8 cellular contexts compared by ENCODE assay signal in the genomic region with DNA sequence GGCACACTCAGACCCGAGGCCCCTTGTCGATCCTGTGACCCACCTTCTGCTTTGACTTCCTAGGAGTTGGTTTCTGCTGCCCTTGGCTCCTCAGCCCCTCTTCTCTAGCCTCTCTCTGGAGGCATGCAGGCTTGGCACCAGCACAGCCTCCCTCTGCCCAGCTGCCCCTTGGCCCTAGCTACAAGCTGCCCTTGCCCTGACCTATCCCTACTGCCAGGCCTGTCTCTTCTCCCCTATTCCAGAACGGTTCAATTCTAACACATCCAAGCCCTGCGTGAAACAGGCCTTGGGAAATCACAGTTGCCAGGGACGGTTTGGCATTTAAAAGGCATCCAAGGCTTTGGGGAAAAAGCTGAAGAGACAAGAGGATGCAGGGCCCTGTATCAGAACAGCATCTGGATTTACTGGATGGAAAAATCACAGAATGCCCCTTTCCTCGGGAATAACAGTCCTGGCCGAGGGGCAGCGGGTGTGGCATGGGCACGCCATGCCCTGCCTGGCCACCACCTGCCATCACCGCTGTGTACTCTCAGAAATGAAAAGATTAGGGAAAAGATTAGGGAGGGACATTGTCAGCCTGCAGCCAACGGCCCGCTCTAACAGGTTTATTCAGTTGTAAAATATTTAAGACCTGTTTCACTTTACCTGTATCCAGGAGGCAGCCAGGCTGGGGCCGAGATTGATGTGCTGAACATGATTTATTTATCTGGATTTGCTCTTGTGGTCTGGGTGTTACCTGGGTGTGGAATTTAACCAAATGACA. TPM values are rescaled to one million over a fixed set of nuclear protein-coding genes. Genes with fewer than 3 reads are reported as not detected.
DNase-seq lines count a peak whose midpoint lies in the region; ATAC-seq and TF ChIP-seq lines count a peak whose summit lies in the region.

No MANE protein-coding gene starts in this region.

- no peak overlapping the region for H2BK12ac ChIP-seq in H9 (ENCODE audit: insufficient read length, low read depth, low read length)

- no peaks in the 10 kb centered on the region for H3K9me3 Mint-ChIP-seq in Calu3 (ENCODE audit: low read depth, unreplicated experiment)
- no peaks in the 10 kb centered on the region for H3K9me3 Mint-ChIP-seq in activated T-helper 1 cell treated with anti-CD3 and anti-CD28 coated beads, Interleukin-12 subunit alpha, Interleukin-12 subunit beta, Interleukin-2, Interleukin-4 antibody, amounts not matched to agents 30 ng/mL and 10 ng/mL and 1 ng/mL, durations not matched to agents 14 hours and 24 hours and 36 hours
- peaks cover 0 to 5% of the 10 kb centered on the region in 2 experiments; a peak in 2 of 5 replicates for H3K9me3 Mint-ChIP-seq in H9

- peaks cover 46% of the 10 kb centered on the region for H3K36me3 Mint-ChIP-seq in Calu3 (ENCODE audit: insufficient read depth, unreplicated experiment)
- H3K36me3 Mint-ChIP-seq in activated T-helper 1 cell treated with anti-CD3 and anti-CD28 coated beads, Interleukin-12 subunit alpha, Interleukin-12 subunit beta, Interleukin-2, Interleukin-4 antibody, amounts not matched to agents 30 ng/mL and 10 ng/mL and 1 ng/mL, durations not matched to agents 14 hours and 24 hours and 36 hours (ENCODE audit: low read depth): peaks cover 3% of the 10 kb centered on the region
- H3K36me3 Mint-ChIP-seq in H9 (ENCODE audit: insufficient read depth in 1 of 3, low read depth in 3 of 3): no peaks in the 10 kb centered on the region

- H2BK5ac ChIP-seq in H9 (ENCODE audit: insufficient read length, low read length): no peak overlapping the region

- no peak overlapping the region for H3K14ac ChIP-seq in H9 (ENCODE audit: insufficient read depth, low read length)

- no peak overlapping the region for H2BK120ac ChIP-seq in H9 (ENCODE audit: low read depth, low read length, poor library complexity, severe bottlenecking)

- H4K5ac ChIP-seq in H9 (ENCODE audit: insufficient read length, low read depth, low read length): no peak overlapping the region

- H3K4me2 ChIP-seq in H9 (ENCODE audit: insufficient read depth, insufficient read length, low read length): no peak overlapping the region

- WGBS in right cardiac atrium: 61% methylated on average over 13 of the region's 13 CpGs
- no CpG with 5 or more reads among the region's 13 CpGs for WGBS in H9 (ENCODE audit: extremely low coverage, insufficient read length, low lambda C conversion rate)

- H4K8ac ChIP-seq in H9 (replicated peaks; ENCODE audit: insufficient read length, low read depth, low read length): no peak overlapping the region

- TF ChIP-seq POLR2A in gastrocnemius medialis (IDR thresholded peaks at IDR 0.05): no peak

- H2BK20ac ChIP-seq in H9 (ENCODE audit: low read depth, low read length, poor library complexity, severe bottlenecking): no peak overlapping the region

- no peak for ATAC-seq in right cardiac atrium
- no peak for ATAC-seq in gastrocnemius medialis

- H3K79me2 ChIP-seq in H9 (ENCODE audit: insufficient read depth, low read length): no peaks in the 10 kb centered on the region

- H3K27ac ChIP-seq in right cardiac atrium (ENCODE audit: low read length): peak overlapping the region; percentile 37
- H3K27ac ChIP-seq in gastrocnemius medialis: peak overlapping the region; percentile 4 to 99 (median 93)
- H3K27ac ChIP-seq in H9 (ENCODE audit: insufficient read length, low read depth, low read length): no peak overlapping the region

- peaks cover 5% of the 10 kb centered on the region for H3K23me2 ChIP-seq in H9 (ENCODE audit: insufficient read length, low read depth, low read length, poor library complexity, severe bottlenecking)

- H2AK5ac ChIP-seq in H9 (ENCODE audit: insufficient read length, low read length): no peak overlapping the region

- H3K9me3 ChIP-seq in right cardiac atrium (ENCODE audit: control insufficient read depth, low read length) (no peaks in the 10 kb centered on the region), gastrocnemius medialis (no peaks in the 10 kb centered on the region), H9 (ENCODE audit: control insufficient read depth, low read depth, low read length) (no peaks in the 10 kb centered on the region)

- in situ Hi-C loops in gastrocnemius medialis (cut with MboI; ENCODE audit: low sequenced_read_pairs in 4 of 4): loop anchor here (25.0 kb wide), 2 partner anchors 90 to 165 kb away; no protein-coding TSS in a partner anchor

- no peak overlapping the region for H2BK15ac ChIP-seq in H9 (ENCODE audit: low read depth, low read length)

- TF ChIP-seq CTCF in Calu3 (IDR thresholded peaks at IDR 0.05; ENCODE audit: unreplicated experiment) (no peak), gastrocnemius medialis (IDR thresholded peaks at IDR 0.05 in 4 of 5, conservative IDR thresholded peaks at IDR 0.05 in 1 of 5) (no peak), H9 (conservative IDR thresholded peaks at IDR 0.05) (no peak)

- no peak overlapping the region for H3K56ac ChIP-seq in H9 (ENCODE audit: insufficient read length, low read depth, low read length)

- no peaks in the 10 kb centered on the region for H4K20me1 ChIP-seq in H9 (ENCODE audit: control insufficient read depth, insufficient read depth, insufficient read length)

- CTCF ChIA-PET in Calu3 (lab: Charles Lee): no interaction called here

- intact Hi-C loops in Calu3 (cut with micrococcal nuclease; ENCODE audit: unreplicated experiment): no loop called here
- intact Hi-C loops in activated T-helper 1 cell treated with anti-CD3 and anti-CD28 coated beads, Interleukin-12 subunit alpha, Interleukin-12 subunit beta, Interleukin-2, Interleukin-4 antibody, amounts not matched to agents 30 ng/mL and 10 ng/mL and 1 ng/mL, durations not matched to agents 14 hours and 24 hours and 36 hours (cut with micrococcal nuclease): no loop called here
- intact Hi-C loops in right cardiac atrium (cut with DNase I): no loop called here
- intact Hi-C loops in gastrocnemius medialis (cut with DNase I; ENCODE audit: low total_unique reads): loop anchor here (5.0 kb wide), 1 partner anchor 45 kb away; no protein-coding TSS in a partner anchor

- H3K4me3 Mint-ChIP-seq in Calu3 (ENCODE audit: low read depth, unreplicated experiment) (peak overlapping the region; percentile 31), H9 (peak overlapping the region in 1 of 2 experiments; percentile 12; a peak in 2 of 5 replicates)
- peak overlapping the region; percentile 17 for H3K4me3 Mint-ChIP-seq in activated T-helper 1 cell treated with anti-CD3 and anti-CD28 coated beads, Interleukin-12 subunit alpha, Interleukin-12 subunit beta, Interleukin-2, Interleukin-4 antibody, amounts not matched to agents 30 ng/mL and 10 ng/mL and 1 ng/mL, durations not matched to agents 14 hours and 24 hours and 36 hours

- H3K27ac Mint-ChIP-seq in Calu3 (ENCODE audit: unreplicated experiment) (no peak overlapping the region), H9 (peak overlapping the region in 1 of 3 experiments; percentile 2; a peak in 1 of 7 replicates)
- H3K27ac Mint-ChIP-seq in activated T-helper 1 cell treated with anti-CD3 and anti-CD28 coated beads, Interleukin-12 subunit alpha, Interleukin-12 subunit beta, Interleukin-2, Interleukin-4 antibody, amounts not matched to agents 30 ng/mL and 10 ng/mL and 1 ng/mL, durations not matched to agents 14 hours and 24 hours and 36 hours: peak overlapping the region; percentile 73

- no peak overlapping the region for H3K4me3 ChIP-seq in right cardiac atrium (ENCODE audit: low read length)
- no peak overlapping the region for H3K4me3 ChIP-seq in gastrocnemius medialis

- no peak overlapping the region for H3T11ph ChIP-seq in H9 (ENCODE audit: low read length)

- H3K27me3 ChIP-seq in right cardiac atrium (ENCODE audit: control insufficient read depth, insufficient read depth): no peaks in the 10 kb centered on the region
- no peaks in the 10 kb centered on the region for H3K27me3 ChIP-seq in gastrocnemius medialis
- H3K27me3 ChIP-seq in H9 (ENCODE audit: insufficient read depth, low read length): peaks cover 61% of the 10 kb centered on the region

- H3K4me1 ChIP-seq in right cardiac atrium (ENCODE audit: control insufficient read depth, insufficient read depth, low read length) (peaks cover 47% of the 10 kb centered on the region), gastrocnemius medialis (peaks cover 50 to 71% of the 10 kb centered on the region in 2 donors), H9 (ENCODE audit: insufficient read depth, low read length) (peaks cover 9% of the 10 kb centered on the region; the same call in 1 of the 2 replicates)

- no peak overlapping the region for H3K4ac ChIP-seq in H9 (ENCODE audit: low read depth, low read length)

- DNase-seq in Calu3: no peak
- DNase-seq in activated T-helper 1 cell treated with anti-CD3 and anti-CD28 coated beads, Interleukin-12 subunit alpha, Interleukin-12 subunit beta, Interleukin-2, Interleukin-4 antibody, amounts not matched to agents 30 ng/mL and 10 ng/mL and 1 ng/mL, durations not matched to agents 14 hours and 24 hours and 36 hours (ENCODE audit: low spot score): no peak
- peak in 2 of 3 donors; percentile 58 to 66 for DNase-seq in right cardiac atrium
- DNase-seq in gastrocnemius medialis: no peak
- no peak for DNase-seq in retina
- DNase-seq in H9: no peak
- DNase-seq in superior temporal gyrus (ENCODE audit: extremely low spot score): no peak
- no peak for DNase-seq in NCI-H774 (lab: John Stamatoyannopoulos, UW)

- no peak overlapping the region for H2AFZ ChIP-seq in H9 (ENCODE audit: low read length)

- no peak overlapping the region for H3K23ac ChIP-seq in H9 (ENCODE audit: insufficient read length, low read depth, low read length)

- H4K91ac ChIP-seq in H9 (ENCODE audit: insufficient read length, low read depth, low read length): no peak overlapping the region

- H3K18ac ChIP-seq in H9 (ENCODE audit: insufficient read length, low read depth, low read length): no peak overlapping the region

- no peaks in the 10 kb centered on the region for H3K79me1 ChIP-seq in H9 (ENCODE audit: insufficient read depth, low read depth, low read length, poor library complexity, severe bottlenecking)

- H3K36me3 ChIP-seq in gastrocnemius medialis: no peaks in the 10 kb centered on the region

- H3K27me3 Mint-ChIP-seq in Calu3 (ENCODE audit: unreplicated experiment) (no peaks in the 10 kb centered on the region), H9 (ENCODE audit: low read depth) (peaks cover 92% of the 10 kb centered on the region)
- no peaks in the 10 kb centered on the region for H3K27me3 Mint-ChIP-seq in activated T-helper 1 cell treated with anti-CD3 and anti-CD28 coated beads, Interleukin-12 subunit alpha, Interleukin-12 subunit beta, Interleukin-2, Interleukin-4 antibody, amounts not matched to agents 30 ng/mL and 10 ng/mL and 1 ng/mL, durations not matched to agents 14 hours and 24 hours and 36 hours (ENCODE audit: insufficient read depth)

- no TSS peak for BruUV-seq in Calu3 (replicated peaks; lab: Mats Ljungman, UMichigan)

- H3K9ac ChIP-seq in H9 (ENCODE audit: extremely low read depth, insufficient read length, low read length): no peak overlapping the region

- peaks cover 48% of the 10 kb centered on the region for H3K4me1 Mint-ChIP-seq in Calu3 (ENCODE audit: low read depth, unreplicated experiment)
- peaks cover 55% of the 10 kb centered on the region for H3K4me1 Mint-ChIP-seq in activated T-helper 1 cell treated with anti-CD3 and anti-CD28 coated beads, Interleukin-12 subunit alpha, Interleukin-12 subunit beta, Interleukin-2, Interleukin-4 antibody, amounts not matched to agents 30 ng/mL and 10 ng/mL and 1 ng/mL, durations not matched to agents 14 hours and 24 hours and 36 hours (ENCODE audit: low read depth)
- H3K4me1 Mint-ChIP-seq in H9: peaks cover 34 to 67% of the 10 kb centered on the region in 2 experiments

RNA-seq across cellular contexts. Expression of gene RAI1, which starts 15.8 kb away (rescaled TPM):
- total RNA-seq in Calu3 (2022): 38.0 and 43.4 TPM in 2 replicates
- total RNA-seq in activated T-helper 1 cell treated with anti-CD3 and anti-CD28 coated beads, Interleukin-12 subunit alpha, Interleukin-12 subunit beta, Interleukin-2, Interleukin-4 antibody, amounts not matched to agents 30 ng/mL and 10 ng/mL and 1 ng/mL, durations not matched to agents 14 hours and 24 hours and 36 hours: 31.1 and 32.3 TPM in 2 replicates
- 10 to 100 TPM; 18.2 to 26.8 (median 23.4) TPM for total RNA-seq in right cardiac atrium
- polyA plus RNA-seq in right cardiac atrium: 18.8 TPM
- 1 to 10 TPM; 2.1 to 6.7 (median 4.3) TPM for total RNA-seq in gastrocnemius medialis
- total RNA-seq in H9 (2021): 1.5 and 1.9 TPM in 2 replicates

Comparison
In these comparisons a context has a peak if more than half of its experiments do, and no peak if none do; other contexts are left out.
1. DNase-seq: peak in right cardiac atrium (2 of 3); none in Calu3 (single experiment), activated T-helper 1 cell treated with anti-CD3 and anti-CD28 coated beads, Interleukin-12 subunit alpha, Interleukin-12 subunit beta, Interleukin-2, Interleukin-4 antibody, amounts not matched to agents 30 ng/mL and 10 ng/mL and 1 ng/mL, durations not matched to agents 14 hours and 24 hours and 36 hours (single experiment), gastrocnemius medialis (0 of 2), retina (single experiment), H9 (single experiment), superior temporal gyrus (single experiment) and NCI-H774 (single experiment).